In the genomic region with DNA sequence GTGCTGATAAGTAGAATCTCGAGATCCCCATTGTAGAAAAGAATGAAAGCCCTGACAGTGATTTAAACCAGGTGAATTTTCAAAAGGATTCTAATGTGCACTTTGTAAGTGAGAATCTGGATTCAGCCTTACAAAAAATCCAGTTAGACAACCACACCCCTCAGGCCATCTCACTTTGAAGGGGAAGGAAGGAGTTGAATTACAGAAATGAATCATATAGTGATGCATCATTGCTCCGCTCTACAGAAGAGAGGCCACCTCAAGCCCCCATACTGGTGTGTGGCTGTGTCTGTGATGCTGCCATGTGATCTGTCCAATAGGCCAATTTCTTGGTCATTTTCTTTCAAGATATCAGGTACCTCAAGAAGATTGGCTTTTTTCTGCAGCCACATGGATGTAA, we compare ENCODE assay signal across 1 cellular context.
TF ChIP-seq lines count a peak whose summit lies in the region.

No MANE protein-coding gene starts in this region.

TF ChIP-seq in SK-N-SH treated with all-trans-retinoic acid at 6 μM for 48 hours, 23 proteins besides CTCF, POLR2A, EP300 and RAD21 (continued from another document):
- TF ChIP-seq, protein P1, sequence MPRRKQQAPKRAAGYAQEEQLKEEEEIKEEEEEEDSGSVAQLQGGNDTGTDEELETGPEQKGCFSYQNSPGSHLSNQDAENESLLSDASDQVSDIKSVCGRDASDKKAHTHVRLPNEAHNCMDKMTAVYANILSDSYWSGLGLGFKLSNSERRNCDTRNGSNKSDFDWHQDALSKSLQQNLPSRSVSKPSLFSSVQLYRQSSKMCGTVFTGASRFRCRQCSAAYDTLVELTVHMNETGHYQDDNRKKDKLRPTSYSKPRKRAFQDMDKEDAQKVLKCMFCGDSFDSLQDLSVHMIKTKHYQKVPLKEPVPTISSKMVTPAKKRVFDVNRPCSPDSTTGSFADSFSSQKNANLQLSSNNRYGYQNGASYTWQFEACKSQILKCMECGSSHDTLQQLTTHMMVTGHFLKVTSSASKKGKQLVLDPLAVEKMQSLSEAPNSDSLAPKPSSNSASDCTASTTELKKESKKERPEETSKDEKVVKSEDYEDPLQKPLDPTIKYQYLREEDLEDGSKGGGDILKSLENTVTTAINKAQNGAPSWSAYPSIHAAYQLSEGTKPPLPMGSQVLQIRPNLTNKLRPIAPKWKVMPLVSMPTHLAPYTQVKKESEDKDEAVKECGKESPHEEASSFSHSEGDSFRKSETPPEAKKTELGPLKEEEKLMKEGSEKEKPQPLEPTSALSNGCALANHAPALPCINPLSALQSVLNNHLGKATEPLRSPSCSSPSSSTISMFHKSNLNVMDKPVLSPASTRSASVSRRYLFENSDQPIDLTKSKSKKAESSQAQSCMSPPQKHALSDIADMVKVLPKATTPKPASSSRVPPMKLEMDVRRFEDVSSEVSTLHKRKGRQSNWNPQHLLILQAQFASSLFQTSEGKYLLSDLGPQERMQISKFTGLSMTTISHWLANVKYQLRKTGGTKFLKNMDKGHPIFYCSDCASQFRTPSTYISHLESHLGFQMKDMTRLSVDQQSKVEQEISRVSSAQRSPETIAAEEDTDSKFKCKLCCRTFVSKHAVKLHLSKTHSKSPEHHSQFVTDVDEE (CRISPR knock-in tag; IDR thresholded peaks at IDR 0.05) = no peak
- no peak for TF ChIP-seq BACH2 (CRISPR knock-in tag; IDR thresholded peaks at IDR 0.05; ENCODE audit: borderline replicate concordance)
- TF ChIP-seq, protein P2, sequence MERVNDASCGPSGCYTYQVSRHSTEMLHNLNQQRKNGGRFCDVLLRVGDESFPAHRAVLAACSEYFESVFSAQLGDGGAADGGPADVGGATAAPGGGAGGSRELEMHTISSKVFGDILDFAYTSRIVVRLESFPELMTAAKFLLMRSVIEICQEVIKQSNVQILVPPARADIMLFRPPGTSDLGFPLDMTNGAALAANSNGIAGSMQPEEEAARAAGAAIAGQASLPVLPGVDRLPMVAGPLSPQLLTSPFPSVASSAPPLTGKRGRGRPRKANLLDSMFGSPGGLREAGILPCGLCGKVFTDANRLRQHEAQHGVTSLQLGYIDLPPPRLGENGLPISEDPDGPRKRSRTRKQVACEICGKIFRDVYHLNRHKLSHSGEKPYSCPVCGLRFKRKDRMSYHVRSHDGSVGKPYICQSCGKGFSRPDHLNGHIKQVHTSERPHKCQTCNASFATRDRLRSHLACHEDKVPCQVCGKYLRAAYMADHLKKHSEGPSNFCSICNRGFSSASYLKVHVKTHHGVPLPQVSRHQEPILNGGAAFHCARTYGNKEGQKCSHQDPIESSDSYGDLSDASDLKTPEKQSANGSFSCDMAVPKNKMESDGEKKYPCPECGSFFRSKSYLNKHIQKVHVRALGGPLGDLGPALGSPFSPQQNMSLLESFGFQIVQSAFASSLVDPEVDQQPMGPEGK (CRISPR knock-in tag; IDR thresholded peaks at IDR 0.05; ENCODE audit: borderline replicate concordance) = no peak
- no peak for TF ChIP-seq TOX (CRISPR knock-in tag; IDR thresholded peaks at IDR 0.05; ENCODE audit: borderline replicate concordance)
- TF ChIP-seq ZFP30 (CRISPR knock-in tag; IDR thresholded peaks at IDR 0.05) = no peak
TF ChIP-seq in SK-N-SH treated with all-trans-retinoic acid at 6 μM for 48 hours: peak in this region for 0.
